Comparison of ENCODE assay signal across 1 cellular context in the genomic region with DNA sequence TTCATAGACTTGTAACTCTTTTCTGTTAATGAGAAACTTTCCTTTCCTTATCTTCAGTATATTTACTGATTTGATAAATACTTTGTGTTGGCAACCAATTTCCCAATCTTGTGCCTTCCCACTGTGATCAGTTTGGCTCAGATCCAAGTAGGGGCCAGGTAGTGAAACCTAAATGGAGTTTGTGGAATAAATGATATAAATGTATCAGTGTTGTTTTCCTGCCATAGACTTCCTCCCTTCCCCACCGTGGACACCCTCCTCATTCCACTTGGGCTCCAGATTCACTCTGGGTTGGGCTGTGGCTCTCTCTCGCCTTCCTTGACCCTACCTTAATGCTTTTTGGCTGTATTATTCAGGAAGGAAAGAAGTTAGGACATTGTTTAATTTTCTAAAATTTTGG.
TF ChIP-seq lines count a peak whose summit lies in the region.

No MANE protein-coding gene starts in this region.

TF ChIP-seq in K562, 482 proteins besides CTCF, POLR2A, EP300 and RAD21 (continued from another document):
- TF ChIP-seq ZNF395 (CRISPR knock-in tag; IDR thresholded peaks at IDR 0.05) (peak; percentile 15; the same call in 1 of the 2 replicates), ZNF24 (IDR thresholded peaks at IDR 0.05) (0 out of 2 replicates have a peak, but pooled peaks have one; percentile 50), SNIP1 (IDR thresholded peaks at IDR 0.05; ENCODE audit: low read depth) (no peak), GTF2E2 (tag; IDR thresholded peaks at IDR 0.05) (no peak), ZFX (CRISPR knock-in tag; IDR thresholded peaks at IDR 0.05) (no peak), KAT2B (IDR thresholded peaks at IDR 0.05; ENCODE audit: low read depth, low read length) (no peak), FIP1L1 (IDR thresholded peaks at IDR 0.05; ENCODE audit: low read depth, low read length, poor library complexity, severe bottlenecking) (no peak), MTA1 (IDR thresholded peaks at IDR 0.05; ENCODE audit: borderline replicate concordance) (no peak), CREB1 (IDR thresholded peaks at IDR 0.05) (no peak), CREB1 (CRISPR knock-in tag; IDR thresholded peaks at IDR 0.05) (no peak), TBL1XR1 (IDR thresholded peaks at IDR 0.05; ENCODE audit: low read length in 2 of 2) (0 out of 4 replicates have a peak, but pooled peaks of 1 of the 2 experiments have one; percentile 14), BRCA1 (IDR thresholded peaks at IDR 0.05) (no peak), BRCA1 (CRISPR knock-in tag; IDR thresholded peaks at IDR 0.05) (no peak), POLR2AphosphoS5 (IDR thresholded peaks at IDR 0.05; ENCODE audit: control insufficient read depth, insufficient read depth, low read depth, low read length) (no peak), STAT5A (IDR thresholded peaks at IDR 0.05; ENCODE audit: borderline replicate concordance, low read length) (0 out of 2 replicates have a peak, but pooled peaks have one; percentile 15), PHTF2 (CRISPR knock-in tag; IDR thresholded peaks at IDR 0.05) (no peak), KDM4B (IDR thresholded peaks at IDR 0.05; ENCODE audit: borderline replicate concordance in 2 of 2, low read depth in 1 of 2) (no peak), MCM7 (IDR thresholded peaks at IDR 0.05) (no peak), KAT7 (CRISPR knock-in tag; IDR thresholded peaks at IDR 0.05; ENCODE audit: borderline replicate concordance) (peak; percentile 69; the same call in 1 of the 2 replicates), ZHX1 (conservative IDR thresholded peaks at IDR 0.05; ENCODE audit: low read length) (no peak), HOXB6 (CRISPR knock-in tag; IDR thresholded peaks at IDR 0.05; ENCODE audit: borderline replicate concordance) (no peak), SIX5 (IDR thresholded peaks at IDR 0.05; ENCODE audit: borderline replicate concordance in 1 of 2, insufficient read depth in 1 of 2, low read depth in 1 of 2, low read length in 2 of 2) (no peak), KAT8 (IDR thresholded peaks at IDR 0.05; ENCODE audit: low read depth) (no peak), DEAF1 (CRISPR knock-in tag; IDR thresholded peaks at IDR 0.05) (no peak), POLR2G (IDR thresholded peaks at IDR 0.05; ENCODE audit: low read depth, low read length) (no peak), ZNF232 (CRISPR knock-in tag; IDR thresholded peaks at IDR 0.05) (no peak), ELK3 (CRISPR knock-in tag; IDR thresholded peaks at IDR 0.05) (no peak), THAP12 (CRISPR knock-in tag; IDR thresholded peaks at IDR 0.05) (no peak), SIN3B (IDR thresholded peaks at IDR 0.05; ENCODE audit: low read depth) (no peak), NFIC (IDR thresholded peaks at IDR 0.05) (peak; percentile 97), PTTG1 (tag; IDR thresholded peaks at IDR 0.05; ENCODE audit: low read depth) (no peak), TFAM (CRISPR knock-in tag; conservative IDR thresholded peaks at IDR 0.05) (no peak), PHF21A (IDR thresholded peaks at IDR 0.05; ENCODE audit: borderline replicate concordance, low read depth) (no peak), SUPT5H (IDR thresholded peaks at IDR 0.05) (no peak), JUNB (CRISPR knock-in tag; conservative IDR thresholded peaks at IDR 0.05) (no peak), GATAD2B (IDR thresholded peaks at IDR 0.05; ENCODE audit: borderline replicate concordance) (no peak; the same call in 1 of the 2 replicates)
- TF ChIP-seq, protein P1, sequence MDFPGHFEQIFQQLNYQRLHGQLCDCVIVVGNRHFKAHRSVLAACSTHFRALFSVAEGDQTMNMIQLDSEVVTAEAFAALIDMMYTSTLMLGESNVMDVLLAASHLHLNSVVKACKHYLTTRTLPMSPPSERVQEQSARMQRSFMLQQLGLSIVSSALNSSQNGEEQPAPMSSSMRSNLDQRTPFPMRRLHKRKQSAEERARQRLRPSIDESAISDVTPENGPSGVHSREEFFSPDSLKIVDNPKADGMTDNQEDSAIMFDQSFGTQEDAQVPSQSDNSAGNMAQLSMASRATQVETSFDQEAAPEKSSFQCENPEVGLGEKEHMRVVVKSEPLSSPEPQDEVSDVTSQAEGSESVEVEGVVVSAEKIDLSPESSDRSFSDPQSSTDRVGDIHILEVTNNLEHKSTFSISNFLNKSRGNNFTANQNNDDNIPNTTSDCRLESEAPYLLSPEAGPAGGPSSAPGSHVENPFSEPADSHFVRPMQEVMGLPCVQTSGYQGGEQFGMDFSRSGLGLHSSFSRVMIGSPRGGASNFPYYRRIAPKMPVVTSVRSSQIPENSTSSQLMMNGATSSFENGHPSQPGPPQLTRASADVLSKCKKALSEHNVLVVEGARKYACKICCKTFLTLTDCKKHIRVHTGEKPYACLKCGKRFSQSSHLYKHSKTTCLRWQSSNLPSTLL (IDR thresholded peaks at IDR 0.05): no peak
- TF ChIP-seq, protein P2, sequence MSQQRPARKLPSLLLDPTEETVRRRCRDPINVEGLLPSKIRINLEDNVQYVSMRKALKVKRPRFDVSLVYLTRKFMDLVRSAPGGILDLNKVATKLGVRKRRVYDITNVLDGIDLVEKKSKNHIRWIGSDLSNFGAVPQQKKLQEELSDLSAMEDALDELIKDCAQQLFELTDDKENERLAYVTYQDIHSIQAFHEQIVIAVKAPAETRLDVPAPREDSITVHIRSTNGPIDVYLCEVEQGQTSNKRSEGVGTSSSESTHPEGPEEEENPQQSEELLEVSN (IDR thresholded peaks at IDR 0.05; ENCODE audit: borderline replicate concordance in 1 of 2, extremely low read depth in 1 of 2, insufficient read depth in 1 of 2, insufficient read length in 1 of 2, low read depth in 1 of 2, low read length in 1 of 2, poor library complexity in 1 of 2, severe bottlenecking in 1 of 2): no peak
- TF ChIP-seq, protein P3, sequence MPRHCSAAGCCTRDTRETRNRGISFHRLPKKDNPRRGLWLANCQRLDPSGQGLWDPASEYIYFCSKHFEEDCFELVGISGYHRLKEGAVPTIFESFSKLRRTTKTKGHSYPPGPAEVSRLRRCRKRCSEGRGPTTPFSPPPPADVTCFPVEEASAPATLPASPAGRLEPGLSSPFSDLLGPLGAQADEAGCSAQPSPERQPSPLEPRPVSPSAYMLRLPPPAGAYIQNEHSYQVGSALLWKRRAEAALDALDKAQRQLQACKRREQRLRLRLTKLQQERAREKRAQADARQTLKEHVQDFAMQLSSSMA (CRISPR knock-in tag; IDR thresholded peaks at IDR 0.05): no peak
TF ChIP-seq in K562: peak in this region for 15.
